In the genomic region with DNA sequence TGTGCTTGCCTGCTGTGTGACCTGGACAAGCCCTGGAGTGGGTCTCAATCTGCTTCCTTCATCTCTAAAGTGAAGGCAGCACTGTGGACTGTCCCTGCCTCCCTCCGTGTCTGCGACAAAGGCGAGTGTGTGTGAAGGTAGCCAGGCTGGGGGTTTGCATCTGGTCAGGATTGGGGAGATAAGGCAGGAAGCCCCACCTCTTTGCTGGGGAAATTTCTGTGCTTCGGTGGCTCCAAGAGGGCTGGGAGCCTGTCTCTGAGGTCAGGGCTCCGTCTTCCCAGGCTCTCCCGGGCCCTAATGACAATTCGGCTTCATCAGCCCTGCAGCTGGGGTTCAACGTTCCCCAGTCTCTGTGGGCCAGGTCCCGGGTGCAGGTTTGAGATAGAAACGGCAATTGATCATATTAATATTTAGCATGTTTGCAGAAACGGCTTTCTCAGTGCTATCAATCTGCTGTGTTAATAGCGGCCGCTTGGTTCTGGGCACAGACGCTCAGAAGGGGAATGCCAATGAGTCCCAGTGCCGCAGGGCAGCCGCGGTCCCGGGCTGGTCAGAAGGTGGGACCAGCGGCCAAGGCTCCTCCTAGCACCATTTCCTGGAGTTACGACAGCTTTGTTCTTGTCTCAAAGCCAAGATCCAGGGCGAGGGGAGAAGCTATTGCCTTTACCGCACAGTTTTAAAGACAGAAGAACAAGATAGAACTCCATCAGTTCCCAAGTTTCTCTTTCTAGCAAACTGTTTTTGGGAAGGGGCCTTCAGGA, we compare ENCODE assay signal across 10 cellular contexts.
A peak's percentile ranks its signal among the peaks of the same experiment; 100 is the strongest.
DNase-seq lines count a peak whose midpoint lies in the region; ATAC-seq and TF ChIP-seq lines count a peak whose summit lies in the region.
"Had no signal": no experiment of that assay in that cellular context is flagged by ENCODE, and none has a peak within 500 bp of the region (broad histone marks: within the 10 kb centered on the region; RNA-seq: fewer than 3 reads in every experiment).

No MANE protein-coding gene starts in this region.

- H3K4me1 ChIP-seq in RWPE2 (ENCODE audit: insufficient read depth, poor library complexity, severe bottlenecking): no peaks in the 10 kb centered on the region
- peaks cover 22% of the 10 kb centered on the region for H3K4me1 ChIP-seq in osteoblast (ENCODE audit: insufficient read depth, low read length)

- no peaks in the 10 kb centered on the region for H3K36me3 ChIP-seq in RWPE2 (ENCODE audit: low read depth)
- H3K36me3 ChIP-seq in osteoblast (ENCODE audit: insufficient read depth, low read length): no peaks in the 10 kb centered on the region

- no peak overlapping the region for H3K4me3 ChIP-seq in RWPE2 (ENCODE audit: severe bottlenecking)
- peak overlapping the region; percentile 30 for H3K4me3 ChIP-seq in osteoblast (ENCODE audit: insufficient read depth, low read length)

- H3K9me3 ChIP-seq in RWPE2 (ENCODE audit: severe bottlenecking): no peaks in the 10 kb centered on the region
- H3K9me3 ChIP-seq in osteoblast (ENCODE audit: low read depth, low read length): no peaks in the 10 kb centered on the region

- peaks cover 8% of the 10 kb centered on the region for H4K20me1 ChIP-seq in osteoblast (ENCODE audit: insufficient read depth, low read length)

- intact Hi-C loops in head of caudate nucleus (cut with DNase I): no loop called here

- ATAC-seq in RWPE2 (ENCODE audit: low read depth): peak; percentile 82
- no peak for ATAC-seq in HG03469 (IDR thresholded peaks at IDR 0.05; ENCODE audit: unreplicated experiment)

- H3K27ac ChIP-seq in RWPE2 (ENCODE audit: poor library complexity, severe bottlenecking) (no peak overlapping the region), osteoblast (ENCODE audit: low read depth, low read length) (no peak overlapping the region)
- H3K27ac ChIP-seq: C4-2B had no signal

- no peaks in the 10 kb centered on the region for H3K79me2 ChIP-seq in osteoblast (ENCODE audit: insufficient read depth, low read length)

- H3K27me3 ChIP-seq in RWPE2 (ENCODE audit: insufficient read depth, poor library complexity, severe bottlenecking) (no peaks in the 10 kb centered on the region), osteoblast (ENCODE audit: insufficient read depth, low read length) (no peaks in the 10 kb centered on the region)

- H3K4me2 ChIP-seq in osteoblast (ENCODE audit: insufficient read depth, low read length): peak overlapping the region; percentile 58

- H2AFZ ChIP-seq in osteoblast (ENCODE audit: low read length): peak overlapping the region; percentile 5

- TF ChIP-seq CTCF in AG09319 (IDR thresholded peaks at IDR 0.05; ENCODE audit: low read depth, low read length): no peak
- TF ChIP-seq CTCF in RWPE2 (IDR thresholded peaks at IDR 0.05; ENCODE audit: poor library complexity, severe bottlenecking): no peak
- TF ChIP-seq CTCF in osteoblast (IDR thresholded peaks at IDR 0.05; ENCODE audit: extremely low read depth, low read depth, low read length): no peak

- DNase-seq in AG09319 (ENCODE audit: extremely low read depth, low read depth) (peak; percentile 5), RWPE2 (ENCODE audit: low spot score) (no peak), head of caudate nucleus (peak in 38 of 42 donors; percentile 25 to 83 (median 63)), osteoblast (ENCODE audit: insufficient read length, low spot score, missing footprints) (peak; percentile 99), NCI-H1436 treated with DMSO at 0.1 percent for 48 hours (lab: John Stamatoyannopoulos, UW) (no peak), NCI-H1417 treated with DMSO at 0.1 percent for 48 hours (lab: John Stamatoyannopoulos, UW) (no peak), HuH-7 (ENCODE audit: low spot score) (no peak)
- DNase-seq: stimulated activated CD4-positive, alpha-beta T cell treated with anti-CD3 and anti-CD28 coated beads, Interleukin-4, amount 100 ng/mL, for 1 hour had no signal

Comparison
In these comparisons a context has a peak if more than half of its experiments do, and no peak if none do; other contexts are left out.
1. DNase-seq: peak in AG09319 (single experiment), head of caudate nucleus (38 of 42) and osteoblast (single experiment); none in RWPE2 (single experiment), NCI-H1436 treated with DMSO at 0.1 percent for 48 hours (single experiment), NCI-H1417 treated with DMSO at 0.1 percent for 48 hours (single experiment) and HuH-7 (single experiment).